In genomic region chr2:223494987-223495386, GRCh38 we compare ENCODE assay signal across 18 cellular contexts.
DNase-seq lines count a peak whose midpoint lies in the region.
"Had no signal": no experiment of that assay in that cellular context is flagged by ENCODE, and none has a peak within 500 bp of the region (broad histone marks: within the 10 kb centered on the region; RNA-seq: fewer than 3 reads in every experiment).

No MANE protein-coding gene starts in this region.

- in situ Hi-C loops in GM23248 (cut with MboI) = no loop called here

- H3K4me1 ChIP-seq in GM23248 (ENCODE audit: insufficient read depth) = no peaks in the 10 kb centered on the region
- H3K4me1 ChIP-seq in mesendoderm (ENCODE audit: control insufficient read depth, low read depth, low read length) = no peaks in the 10 kb centered on the region
- H3K4me1 ChIP-seq: SJCRH30 had no signal

- no peaks in the 10 kb centered on the region for H3K9me3 ChIP-seq in GM23248 (ENCODE audit: low read depth)
- H3K9me3 ChIP-seq: SJCRH30 had no signal

- WGBS in GM23248 (ENCODE audit: low coverage in 1 of 2, low lambda C conversion rate in 2 of 2, missing lambda C conversion rate in 2 of 2), 2 experiments = 36 to 51% methylated on average over 2 of the region's 2 CpGs
- 100% methylated on average over 1 of the region's 2 CpGs for WGBS in mesendoderm (ENCODE audit: extremely low coverage, insufficient coverage, low lambda C conversion rate)

- no peak overlapping the region for H3K23ac ChIP-seq in mesendoderm (ENCODE audit: low read length)

- no peaks in the 10 kb centered on the region for H3K79me1 ChIP-seq in mesendoderm (ENCODE audit: low read length)

- no peak overlapping the region for H2BK5ac ChIP-seq in mesendoderm (ENCODE audit: low read length)

- H3K79me2 ChIP-seq in GM23248 (ENCODE audit: insufficient read depth) (no peaks in the 10 kb centered on the region), mesendoderm (ENCODE audit: control insufficient read depth, insufficient read depth, low read length) (no peaks in the 10 kb centered on the region)

- H2BK15ac ChIP-seq in mesendoderm (replicated peaks; ENCODE audit: low read depth) = no peak overlapping the region

- H3K4ac ChIP-seq in mesendoderm (ENCODE audit: low read depth, low read length) = no peak overlapping the region

- H3K4me2 ChIP-seq in GM23248 (ENCODE audit: unreplicated experiment) (no peak overlapping the region), mesendoderm (ENCODE audit: low read length) (no peak overlapping the region)
- H3K4me2 ChIP-seq: BLaER1 had no signal

- no peak overlapping the region for H2BK120ac ChIP-seq in mesendoderm (ENCODE audit: low read depth, low read length)

- H3K9me2 ChIP-seq in GM23248 (ENCODE audit: insufficient read depth) = no peaks in the 10 kb centered on the region

- no peak overlapping the region for H4K5ac ChIP-seq in mesendoderm (ENCODE audit: low read length)

- H3K4me3 ChIP-seq in GM23248 = no peak overlapping the region
- H3K4me3 ChIP-seq in mesendoderm (ENCODE audit: low read length) = no peak overlapping the region
- H3K4me3 ChIP-seq: BLaER1, SJCRH30 had no signal

- H2AK5ac ChIP-seq in mesendoderm (ENCODE audit: low read length) = no peak overlapping the region

- H3K9ac ChIP-seq in GM23248 (no peak overlapping the region), mesendoderm (ENCODE audit: low read length) (no peak overlapping the region)
- H3K9ac ChIP-seq: BLaER1 had no signal

- no peaks in the 10 kb centered on the region for H4K20me1 ChIP-seq in GM23248 (ENCODE audit: insufficient read depth)
- H4K20me1 ChIP-seq: BLaER1 had no signal

- H3K27ac ChIP-seq in GM23248 (no peak overlapping the region), mesendoderm (ENCODE audit: low read depth, low read length) (no peak overlapping the region)
- H3K27ac ChIP-seq: BLaER1, HL-60, SJCRH30 had no signal

- no peaks in the 10 kb centered on the region for H3F3A ChIP-seq in GM23248 (ENCODE audit: insufficient read depth)

- no peak overlapping the region for H4K8ac ChIP-seq in mesendoderm (ENCODE audit: low read depth, low read length)

- H3K18ac ChIP-seq in mesendoderm (ENCODE audit: low read length) = no peak overlapping the region

- no peak overlapping the region for H2AFZ ChIP-seq in GM23248

- H3K27me3 ChIP-seq in GM23248 (replicated peaks; ENCODE audit: insufficient read depth) (no peaks in the 10 kb centered on the region), mesendoderm (ENCODE audit: insufficient read depth, low read length, poor library complexity) (no peaks in the 10 kb centered on the region)
- H3K27me3 ChIP-seq: BLaER1, SJCRH30 had no signal

- no peak overlapping the region for H3K56ac ChIP-seq in mesendoderm (ENCODE audit: low read length)

- DNase-seq in GM04504 (ENCODE audit: low read depth) (peak; percentile 17), GM23248 (peak; percentile 11), amniotic epithelial cell (ENCODE audit: low read depth) (peak; percentile 62), renal cortical epithelial cell (ENCODE audit: low read depth) (peak; percentile 66), mesendoderm (no peak), T-helper 1 cell (no peak), H4 (ENCODE audit: low spot score) (no peak)
- DNase-seq: CD8-positive, alpha-beta T cell; DMS79 treated with DMSO at 0.1 percent for 48 hours; GDM1; NCI-H1417; NCI-H1930; NCI-H69; OCI-M1; RPMI8226; SJCRH30 had no signal

- H3K36me3 ChIP-seq in GM23248 (ENCODE audit: low read depth) (no peaks in the 10 kb centered on the region), mesendoderm (ENCODE audit: control insufficient read depth, insufficient read depth, low read length) (no peaks in the 10 kb centered on the region)
- H3K36me3 ChIP-seq: BLaER1, SJCRH30 had no signal

Comparison
In these comparisons a context has a peak if more than half of its experiments do, and no peak if none do; other contexts are left out.
1. DNase-seq: peak in GM04504 (single experiment), GM23248 (single experiment), amniotic epithelial cell (single experiment) and renal cortical epithelial cell (single experiment); none in mesendoderm (single experiment), T-helper 1 cell (0 of 5) and H4 (single experiment).